In the genomic region with DNA sequence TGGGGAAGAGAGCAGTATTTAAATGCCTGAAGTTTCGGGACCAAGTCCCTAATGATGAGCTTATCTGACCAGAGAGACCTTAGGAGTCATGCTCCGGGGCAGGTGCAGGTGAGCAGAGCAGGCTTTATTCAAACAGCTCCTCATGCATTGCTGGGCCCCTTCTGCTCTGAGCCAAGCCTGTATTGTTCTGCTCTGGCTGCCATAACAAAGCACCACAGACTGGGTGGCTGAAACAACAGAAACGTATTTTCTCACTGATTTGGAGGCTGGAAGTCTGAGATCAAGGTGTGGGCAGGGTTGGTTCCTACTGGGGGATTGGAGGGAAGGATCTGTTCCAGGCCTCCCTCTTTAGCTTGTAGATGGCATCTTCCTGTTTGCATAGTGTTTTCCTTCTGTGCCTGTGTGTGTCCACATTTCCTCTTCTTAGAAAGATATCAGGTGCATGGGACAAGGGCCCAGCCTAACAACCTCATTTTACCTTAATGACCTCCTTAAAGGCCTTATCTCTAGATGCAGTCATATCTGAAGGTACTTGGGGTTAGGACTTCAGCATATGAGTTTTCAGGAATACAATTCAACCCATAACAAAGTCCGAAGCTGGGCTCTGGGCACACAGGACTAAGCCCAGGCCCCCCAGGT, we compare ENCODE assay signal across 1 cellular context.
TF ChIP-seq lines count a peak whose summit lies in the region.

No MANE protein-coding gene starts in this region.

TF ChIP-seq in GM23338, 12 proteins besides CTCF, POLR2A, EP300 and RAD21 (continued from another document):
- TF ChIP-seq, protein P1, sequence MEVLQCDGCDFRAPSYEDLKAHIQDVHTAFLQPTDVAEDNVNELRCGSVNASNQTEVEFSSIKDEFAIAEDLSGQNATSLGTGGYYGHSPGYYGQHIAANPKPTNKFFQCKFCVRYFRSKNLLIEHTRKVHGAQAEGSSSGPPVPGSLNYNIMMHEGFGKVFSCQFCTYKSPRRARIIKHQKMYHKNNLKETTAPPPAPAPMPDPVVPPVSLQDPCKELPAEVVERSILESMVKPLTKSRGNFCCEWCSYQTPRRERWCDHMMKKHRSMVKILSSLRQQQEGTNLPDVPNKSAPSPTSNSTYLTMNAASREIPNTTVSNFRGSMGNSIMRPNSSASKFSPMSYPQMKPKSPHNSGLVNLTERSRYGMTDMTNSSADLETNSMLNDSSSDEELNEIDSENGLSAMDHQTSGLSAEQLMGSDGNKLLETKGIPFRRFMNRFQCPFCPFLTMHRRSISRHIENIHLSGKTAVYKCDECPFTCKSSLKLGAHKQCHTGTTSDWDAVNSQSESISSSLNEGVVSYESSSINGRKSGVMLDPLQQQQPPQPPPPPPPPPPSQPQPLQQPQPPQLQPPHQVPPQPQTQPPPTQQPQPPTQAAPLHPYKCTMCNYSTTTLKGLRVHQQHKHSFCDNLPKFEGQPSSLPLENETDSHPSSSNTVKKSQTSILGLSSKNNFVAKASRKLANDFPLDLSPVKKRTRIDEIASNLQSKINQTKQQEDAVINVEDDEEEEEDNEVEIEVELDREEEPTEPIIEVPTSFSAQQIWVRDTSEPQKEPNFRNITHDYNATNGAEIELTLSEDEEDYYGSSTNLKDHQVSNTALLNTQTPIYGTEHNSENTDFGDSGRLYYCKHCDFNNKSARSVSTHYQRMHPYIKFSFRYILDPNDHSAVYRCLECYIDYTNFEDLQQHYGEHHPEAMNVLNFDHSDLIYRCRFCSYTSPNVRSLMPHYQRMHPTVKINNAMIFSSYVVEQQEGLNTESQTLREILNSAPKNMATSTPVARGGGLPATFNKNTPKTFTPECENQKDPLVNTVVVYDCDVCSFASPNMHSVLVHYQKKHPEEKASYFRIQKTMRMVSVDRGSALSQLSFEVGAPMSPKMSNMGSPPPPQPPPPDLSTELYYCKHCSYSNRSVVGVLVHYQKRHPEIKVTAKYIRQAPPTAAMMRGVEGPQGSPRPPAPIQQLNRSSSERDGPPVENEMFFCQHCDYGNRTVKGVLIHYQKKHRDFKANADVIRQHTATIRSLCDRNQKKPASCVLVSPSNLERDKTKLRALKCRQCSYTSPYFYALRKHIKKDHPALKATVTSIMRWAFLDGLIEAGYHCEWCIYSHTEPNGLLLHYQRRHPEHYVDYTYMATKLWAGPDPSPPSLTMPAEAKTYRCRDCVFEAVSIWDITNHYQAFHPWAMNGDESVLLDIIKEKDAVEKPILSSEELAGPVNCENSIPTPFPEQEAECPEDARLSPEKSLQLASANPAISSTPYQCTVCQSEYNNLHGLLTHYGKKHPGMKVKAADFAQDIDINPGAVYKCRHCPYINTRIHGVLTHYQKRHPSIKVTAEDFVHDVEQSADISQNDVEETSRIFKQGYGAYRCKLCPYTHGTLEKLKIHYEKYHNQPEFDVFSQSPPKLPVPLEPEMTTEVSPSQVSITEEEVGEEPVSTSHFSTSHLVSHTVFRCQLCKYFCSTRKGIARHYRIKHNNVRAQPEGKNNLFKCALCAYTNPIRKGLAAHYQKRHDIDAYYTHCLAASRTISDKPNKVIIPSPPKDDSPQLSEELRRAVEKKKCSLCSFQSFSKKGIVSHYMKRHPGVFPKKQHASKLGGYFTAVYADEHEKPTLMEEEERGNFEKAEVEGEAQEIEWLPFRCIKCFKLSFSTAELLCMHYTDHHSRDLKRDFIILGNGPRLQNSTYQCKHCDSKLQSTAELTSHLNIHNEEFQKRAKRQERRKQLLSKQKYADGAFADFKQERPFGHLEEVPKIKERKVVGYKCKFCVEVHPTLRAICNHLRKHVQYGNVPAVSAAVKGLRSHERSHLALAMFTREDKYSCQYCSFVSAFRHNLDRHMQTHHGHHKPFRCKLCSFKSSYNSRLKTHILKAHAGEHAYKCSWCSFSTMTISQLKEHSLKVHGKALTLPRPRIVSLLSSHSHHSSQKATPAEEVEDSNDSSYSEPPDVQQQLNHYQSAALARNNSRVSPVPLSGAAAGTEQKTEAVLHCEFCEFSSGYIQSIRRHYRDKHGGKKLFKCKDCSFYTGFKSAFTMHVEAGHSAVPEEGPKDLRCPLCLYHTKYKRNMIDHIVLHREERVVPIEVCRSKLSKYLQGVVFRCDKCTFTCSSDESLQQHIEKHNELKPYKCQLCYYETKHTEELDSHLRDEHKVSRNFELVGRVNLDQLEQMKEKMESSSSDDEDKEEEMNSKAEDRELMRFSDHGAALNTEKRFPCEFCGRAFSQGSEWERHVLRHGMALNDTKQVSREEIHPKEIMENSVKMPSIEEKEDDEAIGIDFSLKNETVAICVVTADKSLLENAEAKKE (CRISPR knock-in tag; IDR thresholded peaks at IDR 0.05): no peak
- TF ChIP-seq EZH2 (IDR thresholded peaks at IDR 0.05; ENCODE audit: low read depth, unreplicated experiment): no peak
- no peak for TF ChIP-seq POLR2AphosphoS5 (IDR thresholded peaks at IDR 0.05; ENCODE audit: low read depth)
- TF ChIP-seq STAT1 (IDR thresholded peaks at IDR 0.05; ENCODE audit: unreplicated experiment): no peak
- no peak for TF ChIP-seq REST (IDR thresholded peaks at IDR 0.05; ENCODE audit: unreplicated experiment)
- TF ChIP-seq ZNF114 (CRISPR knock-in tag; IDR thresholded peaks at IDR 0.05): no peak
